Comparison of ENCODE assay signal across 7 cellular contexts in genomic region chr3:72028307-72028706, GRCh38.
A peak's percentile ranks its signal among the peaks of the same experiment; 100 is the strongest.
DNase-seq lines count a peak whose midpoint lies in the region; ATAC-seq, FAIRE-seq and TF ChIP-seq lines count a peak whose summit lies in the region.
"Not testable (repeated sequence)": the region's sequence is repeated elsewhere in the genome, so short reads cannot be mapped to it uniquely, and the experiment has no call there.

No MANE protein-coding gene starts in this region.

- H3K79me2 ChIP-seq in GM23338 (replicated peaks; ENCODE audit: insufficient read depth); K562 (ENCODE audit: control insufficient read depth, insufficient read depth, low read length); neural progenitor cell (ENCODE audit: low read depth): not testable (repeated sequence)

- H3K9me1 ChIP-seq in K562 (ENCODE audit: control insufficient read depth, insufficient read depth, low read length): not testable (repeated sequence)

- BruUV-seq in K562 (replicated peaks; lab: Mats Ljungman, UMichigan): not testable (repeated sequence)

- peak overlapping the region; percentile 26; the same call in 1 of the 2 replicates for H3K4me3 ChIP-seq in GM23338
- not testable (repeated sequence) for H3K4me3 ChIP-seq in NT2/D1 (ENCODE audit: insufficient read length, low read depth); K562; cardiac muscle cell; iPS-20b (ENCODE audit: low read length); neural progenitor cell

- TF ChIP-seq POLR2A in K562 (conservative IDR thresholded peaks at IDR 0.05): not testable (repeated sequence)

- H3K27ac Mint-ChIP-seq in GM23338: not testable (repeated sequence)
- H3K27ac Mint-ChIP-seq in neural progenitor cell (peak overlapping the region; percentile 52), type B pancreatic cell (peak overlapping the region; percentile 65)

- FAIRE-seq in K562 (lab: Jason Lieb, UNC): not testable (repeated sequence)

- not testable (repeated sequence) for TF ChIP-seq RAD21 in K562 (CRISPR knock-in tag; conservative IDR thresholded peaks at IDR 0.05 in 1 of 2, IDR thresholded peaks at IDR 0.05 in 1 of 2)

- intact Hi-C loops in K562 (cut with micrococcal nuclease): not testable (repeated sequence)

- peaks cover 11% of the 10 kb centered on the region; the same call in 1 of the 2 replicates for H3K9me3 ChIP-seq in NT2/D1 (ENCODE audit: insufficient read depth, low read length)
- H3K9me3 ChIP-seq in K562 (replicated peaks; ENCODE audit: control insufficient read depth, insufficient read depth, low read depth, low read length); cardiac muscle cell (ENCODE audit: low read depth); iPS-20b (ENCODE audit: insufficient read depth, low read depth, low read length); neural progenitor cell (ENCODE audit: low read depth): not testable (repeated sequence)

- peak; percentile 32 for ATAC-seq in GM23338
- ATAC-seq in K562: not testable (repeated sequence)

- H3K27ac ChIP-seq in GM23338 (ENCODE audit: low read depth): peak overlapping the region; percentile 88
- peak overlapping the region; percentile 48; the same call in 1 of the 3 replicates for H3K27ac ChIP-seq in K562 (ENCODE audit: extremely low read depth, low read depth, low read length)
- H3K27ac ChIP-seq in cardiac muscle cell: peak overlapping the region; percentile 76
- H3K27ac ChIP-seq in iPS-20b (ENCODE audit: low read length): not testable (repeated sequence)
- peak overlapping the region; percentile 47 for H3K27ac ChIP-seq in neural progenitor cell

- CTCF ChIA-PET in K562 (lab: Yijun Ruan, JAX; ENCODE audit: low intra/inter-chr PET ratio): not testable (repeated sequence)

- not testable (repeated sequence) for H3K36me3 ChIP-seq in GM23338 (ENCODE audit: insufficient read depth); NT2/D1 (ENCODE audit: insufficient read depth, insufficient read length, low read length); K562 (ENCODE audit: control insufficient read depth, insufficient read depth, low read length); cardiac muscle cell; iPS-20b (ENCODE audit: insufficient read depth, low read depth, low read length); neural progenitor cell

- TF ChIP-seq EP300 in K562 (IDR thresholded peaks at IDR 0.05; ENCODE audit: low read length): not testable (repeated sequence)

- not testable (repeated sequence) for H3K27me3 Mint-ChIP-seq in GM23338 (ENCODE audit: insufficient read depth, low read depth, poor library complexity); neural progenitor cell (ENCODE audit: insufficient read depth, low read depth); type B pancreatic cell

- H3K4me2 ChIP-seq in GM23338 (peak overlapping the region; percentile 50; the same call in 1 of the 2 replicates), K562 (ENCODE audit: insufficient read depth, low read length) (peak overlapping the region; percentile 11; the same call in 1 of the 2 replicates), neural progenitor cell (peak overlapping the region; percentile 53)

- H3F3A ChIP-seq in GM23338 (replicated peaks; ENCODE audit: low read depth); neural progenitor cell (ENCODE audit: low read depth): not testable (repeated sequence)

- H2AFZ ChIP-seq in GM23338; neural progenitor cell (replicated peaks): not testable (repeated sequence)
- 0 out of 2 replicates have a peak overlapping the region, but pooled peaks have one; percentile 59 for H2AFZ ChIP-seq in K562 (ENCODE audit: low read depth, low read length)

- in situ Hi-C loops in K562 (cut with MboI): not testable (repeated sequence)

- H3K9me3 Mint-ChIP-seq in GM23338, type B pancreatic cell: not testable (repeated sequence)
- peaks cover 14% of the 10 kb centered on the region for H3K9me3 Mint-ChIP-seq in neural progenitor cell

- TF ChIP-seq CTCF in GM23338 (conservative IDR thresholded peaks at IDR 0.05; ENCODE audit: low read depth in 2 of 2); K562 (IDR thresholded peaks at IDR 0.05 in 2 of 3, conservative IDR thresholded peaks at IDR 0.05 in 1 of 3; ENCODE audit: insufficient read depth in 2 of 3, low read depth in 1 of 3, low read length in 3 of 3); cardiac muscle cell (IDR thresholded peaks at IDR 0.05; ENCODE audit: low read depth, low read length); neural progenitor cell (IDR thresholded peaks at IDR 0.05); type B pancreatic cell (conservative IDR thresholded peaks at IDR 0.05): not testable (repeated sequence)

- peak overlapping the region; percentile 68 for H3K4me3 Mint-ChIP-seq in GM23338
- H3K4me3 Mint-ChIP-seq in neural progenitor cell: peak overlapping the region; percentile 16
- H3K4me3 Mint-ChIP-seq in type B pancreatic cell: not testable (repeated sequence)

- WGBS in K562 (ENCODE audit: insufficient coverage, low coverage, missing lambda C conversion rate): 38% methylated on average over 7 of the region's 8 CpGs

- DNase-seq in GM23338 (ENCODE audit: low spot score); NT2/D1 (ENCODE audit: low read depth, low spot score); K562 (ENCODE audit: extremely low read depth in 1 of 4, low spot score in 3 of 4); cardiac muscle cell (ENCODE audit: low read depth in 1 of 2, low spot score in 1 of 2); neural progenitor cell (ENCODE audit: low spot score); type B pancreatic cell (ENCODE audit: extremely low spot score, unreplicated experiment): not testable (repeated sequence)

- peaks cover 32% of the 10 kb centered on the region for H3K4me1 ChIP-seq in GM23338 (ENCODE audit: insufficient read depth)
- not testable (repeated sequence) for H3K4me1 ChIP-seq in NT2/D1 (ENCODE audit: insufficient read depth, insufficient read length); cardiac muscle cell (ENCODE audit: low read depth); iPS-20b (ENCODE audit: insufficient read depth, low read length)
- H3K4me1 ChIP-seq in K562 (replicated peaks in 1 of 2; ENCODE audit: control insufficient read depth in 2 of 2, insufficient read depth in 2 of 2, low read length in 2 of 2): peaks cover 0 to 18% of the 10 kb centered on the region in 2 experiments; a peak in 4 of 5 replicates
- peaks cover 12% of the 10 kb centered on the region for H3K4me1 ChIP-seq in neural progenitor cell

- POLR2A ChIA-PET in K562 (lab: Yijun Ruan, JAX): interaction anchor here (1.0 to 1.3 kb wide), 2 partner anchors 10 to 16 kb away, joined by 3 to 5 read pairs; no protein-coding TSS in a partner anchor

- H3K36me3 Mint-ChIP-seq in GM23338 (ENCODE audit: low read depth); neural progenitor cell; type B pancreatic cell: not testable (repeated sequence)

- H4K20me1 ChIP-seq in GM23338 (replicated peaks; ENCODE audit: insufficient read depth); K562 (replicated peaks; ENCODE audit: control insufficient read depth, insufficient read depth, low read length); neural progenitor cell (ENCODE audit: low read depth): not testable (repeated sequence)

- H3K9me2 ChIP-seq in GM23338 (ENCODE audit: insufficient read depth): not testable (repeated sequence)

- H3K4me1 Mint-ChIP-seq in GM23338: peaks cover 18% of the 10 kb centered on the region
- not testable (repeated sequence) for H3K4me1 Mint-ChIP-seq in neural progenitor cell; type B pancreatic cell (ENCODE audit: unreplicated experiment)

- not testable (repeated sequence) for H3K27me3 ChIP-seq in GM23338 (ENCODE audit: insufficient read depth); NT2/D1 (ENCODE audit: insufficient read depth, insufficient read length); K562 (ENCODE audit: control insufficient read depth in 2 of 2, insufficient read depth in 2 of 2, low read length in 2 of 2); cardiac muscle cell; iPS-20b (ENCODE audit: insufficient read depth, low read length); neural progenitor cell

- H3K9ac ChIP-seq in NT2/D1 (ENCODE audit: insufficient read length, low read depth) (peak overlapping the region; percentile 32), K562 (ENCODE audit: insufficient read depth in 1 of 2, low read depth in 2 of 2, low read length in 2 of 2) (peak overlapping the region in 1 of 2 experiments; percentile 34; a peak in 1 of 4 replicates), iPS-20b (ENCODE audit: low read depth, low read length) (peak overlapping the region; percentile 52; the same call in 1 of the 2 replicates)
- not testable (repeated sequence) for H3K9ac ChIP-seq in neural progenitor cell

TF ChIP-seq in K562, 482 proteins besides CTCF, POLR2A, EP300 and RAD21:
- TF ChIP-seq HBP1 (CRISPR knock-in tag; IDR thresholded peaks at IDR 0.05): peak; percentile 43; the same call in 1 of the 2 replicates
- 0 out of 2 replicates have a peak, but pooled peaks have one; percentile 6 for TF ChIP-seq DPF2 (IDR thresholded peaks at IDR 0.05)
- TF ChIP-seq NFRKB (IDR thresholded peaks at IDR 0.05; ENCODE audit: low read depth): 0 out of 2 replicates have a peak, but pooled peaks have one; percentile 49
- TF ChIP-seq ARNT (IDR thresholded peaks at IDR 0.05): peak; percentile 69 to 80; a peak in 1 of 4 replicates
